10 cellular contexts compared by ENCODE assay signal in genomic region chr1:107776898-107777663, GRCh38.
DNase-seq lines count a peak whose midpoint lies in the region; ATAC-seq lines count a peak whose summit lies in the region.
"Had no signal": no experiment of that assay in that cellular context is flagged by ENCODE, and none has a peak within 500 bp of the region (broad histone marks: within the 10 kb centered on the region; RNA-seq: fewer than 3 reads in every experiment).

No MANE protein-coding gene starts in this region.

- intact Hi-C loops in left ventricle myocardium superior (cut with micrococcal nuclease): no loop called here

- ATAC-seq in HG02759 (IDR thresholded peaks at IDR 0.05; ENCODE audit: unreplicated experiment) (peak; percentile 92), left ventricle myocardium superior (no peak)

- DNase-seq in NCI-H748 (lab: John Stamatoyannopoulos, UW; ENCODE audit: unreplicated experiment) (peak; percentile 71), NCI-H748 treated with DMSO at 0.1 percent for 48 hours (lab: John Stamatoyannopoulos, UW) (no peak), NCI-H1092 (lab: John Stamatoyannopoulos, UW) (peak; percentile 30), renal cortical epithelial cell (ENCODE audit: low read depth) (peak; percentile 50), anterior cingulate cortex (lab: John Stamatoyannopoulos, UW) (no peak), 8988T (no peak), left ventricle myocardium superior (no peak)
- DNase-seq: activated naive CD4-positive, alpha-beta T cell treated with Interleukin-2 at 50 U/mL for 16 hours; SIG-M5 had no signal

Comparison
In these comparisons a context has a peak if more than half of its experiments do, and no peak if none do; other contexts are left out.
1. DNase-seq: peak in NCI-H748 (single experiment), NCI-H1092 (single experiment) and renal cortical epithelial cell (single experiment); none in NCI-H748 treated with DMSO at 0.1 percent for 48 hours (single experiment), anterior cingulate cortex (0 of 58), 8988T (single experiment) and left ventricle myocardium superior (single experiment).